Comparison of ENCODE assay signal across 22 cellular contexts in the genomic region with DNA sequence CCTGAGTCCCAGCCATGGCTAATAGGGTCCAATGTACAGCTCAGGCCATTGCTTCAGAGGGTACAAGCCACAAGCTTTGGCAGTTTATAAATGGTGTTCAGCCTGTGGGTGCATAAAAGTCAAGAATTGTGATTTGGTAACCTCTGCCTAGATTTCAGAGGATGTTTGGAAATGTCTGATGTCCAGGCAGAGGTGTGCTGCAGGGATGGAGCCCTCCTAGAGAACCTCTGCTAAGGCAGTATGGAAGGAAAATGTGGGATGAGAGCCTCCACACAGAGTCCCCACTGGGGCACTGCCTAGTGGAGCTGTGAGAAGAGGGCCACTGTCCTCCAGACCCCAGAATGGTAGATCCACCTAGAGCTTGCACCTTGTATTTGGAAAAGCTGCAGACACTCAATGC.
DNase-seq lines count a peak whose midpoint lies in the region; ATAC-seq and TF ChIP-seq lines count a peak whose summit lies in the region.
"Had no signal": no experiment of that assay in that cellular context is flagged by ENCODE, and none has a peak within 500 bp of the region (broad histone marks: within the 10 kb centered on the region; RNA-seq: fewer than 3 reads in every experiment).

No MANE protein-coding gene starts in this region.

- H3K36me3 Mint-ChIP-seq in WTC11 = peaks cover 26% of the 10 kb centered on the region
- no peaks in the 10 kb centered on the region for H3K36me3 Mint-ChIP-seq in endodermal cell (ENCODE audit: low read depth)
- H3K36me3 Mint-ChIP-seq: CD14-positive monocyte; CD4-positive, alpha-beta memory T cell; CD4-positive, CD25-positive, alpha-beta regulatory T cell; CD8-positive, alpha-beta memory T cell had no signal

- POLR2A ChIA-PET in WTC11 (lab: Charles Lee) = no interaction called here

- H3K4me3 Mint-ChIP-seq in WTC11 = no peak overlapping the region
- no peak overlapping the region for H3K4me3 Mint-ChIP-seq in endodermal cell
- H3K4me3 Mint-ChIP-seq: CD14-positive monocyte; CD4-positive, alpha-beta memory T cell; CD4-positive, CD25-positive, alpha-beta regulatory T cell; CD8-positive, alpha-beta memory T cell had no signal

- H3K4me1 ChIP-seq in endodermal cell (ENCODE audit: control insufficient read depth, insufficient read depth, low read length) (no peaks in the 10 kb centered on the region), upper lobe of right lung (no peaks in the 10 kb centered on the region)
- H3K4me1 ChIP-seq: BE2C, BLaER1 had no signal

- ATAC-seq in WTC11 (no peak), upper lobe of right lung (no peak)

- CTCF ChIA-PET in WTC11 (lab: Charles Lee) = no interaction called here

- H3K9me3 Mint-ChIP-seq in WTC11 (peaks cover 42% of the 10 kb centered on the region), endodermal cell (peaks cover 37% of the 10 kb centered on the region)

- H3K9ac ChIP-seq in endodermal cell (ENCODE audit: extremely low read depth, low read length, poor library complexity, severe bottlenecking) = no peak overlapping the region
- H3K9ac ChIP-seq: BLaER1 had no signal

- H3K27ac Mint-ChIP-seq in WTC11 (no peak overlapping the region), endodermal cell (no peak overlapping the region)
- H3K27ac Mint-ChIP-seq: CD14-positive monocyte; CD4-positive, alpha-beta memory T cell; CD4-positive, CD25-positive, alpha-beta regulatory T cell; CD8-positive, alpha-beta memory T cell had no signal

- TF ChIP-seq CTCF in WTC11 (IDR thresholded peaks at IDR 0.05) (no peak), endodermal cell (conservative IDR thresholded peaks at IDR 0.05) (no peak), upper lobe of right lung (IDR thresholded peaks at IDR 0.05) (no peak)

- DNase-seq in WTC11 (ENCODE audit: low spot score) (no peak), endodermal cell (no peak), mesenteric fat pad (ENCODE audit: low spot score) (no peak), upper lobe of right lung (no peak)
- no peak for DNase-seq in stimulated activated naive CD4-positive, alpha-beta T cell treated with Interleukin-2 at 50 U/mL for 16 hours (lab: John Stamatoyannopoulos, UW)
- DNase-seq: 8988T; ACHN; BE2C; C1 segment of cervical spinal cord; CD4-positive, alpha-beta memory T cell; CD4-positive, CD25-positive, alpha-beta regulatory T cell; CD8-positive, alpha-beta memory T cell; COR-L47; DMS 273 treated with DMSO at 0.1 percent for 48 hours; DMS153; DMS53; DMS79; DND-41; EL; GDM1 had no signal

- H3K4me1 Mint-ChIP-seq in WTC11 = no peaks in the 10 kb centered on the region
- no peaks in the 10 kb centered on the region for H3K4me1 Mint-ChIP-seq in endodermal cell
- H3K4me1 Mint-ChIP-seq: CD14-positive monocyte; CD4-positive, alpha-beta memory T cell; CD4-positive, CD25-positive, alpha-beta regulatory T cell; CD8-positive, alpha-beta memory T cell had no signal

- intact Hi-C loops in upper lobe of right lung (cut with DNase I) = no loop called here

- H3K27me3 Mint-ChIP-seq in WTC11 (ENCODE audit: low read depth) (no peaks in the 10 kb centered on the region), endodermal cell (ENCODE audit: insufficient read depth) (no peaks in the 10 kb centered on the region)
- H3K27me3 Mint-ChIP-seq: CD4-positive, alpha-beta memory T cell; CD4-positive, CD25-positive, alpha-beta regulatory T cell; CD8-positive, alpha-beta memory T cell had no signal

- H3K27ac ChIP-seq in endodermal cell (ENCODE audit: low read depth, low read length) (no peak overlapping the region), upper lobe of right lung (no peak overlapping the region)
- H3K27ac ChIP-seq: BLaER1 had no signal

- H3K9me3 ChIP-seq in endodermal cell (ENCODE audit: control insufficient read depth, low read length) (peaks cover 32% of the 10 kb centered on the region), upper lobe of right lung (no peaks in the 10 kb centered on the region)

- H3K36me3 ChIP-seq in endodermal cell (ENCODE audit: control insufficient read depth, insufficient read depth, low read length) (no peaks in the 10 kb centered on the region), upper lobe of right lung (no peaks in the 10 kb centered on the region)
- H3K36me3 ChIP-seq: BE2C, BLaER1 had no signal

- no peaks in the 10 kb centered on the region for H3K27me3 ChIP-seq in endodermal cell (ENCODE audit: control insufficient read depth, insufficient read depth, low read length, poor library complexity, severe bottlenecking)
- H3K27me3 ChIP-seq in upper lobe of right lung = no peaks in the 10 kb centered on the region
- H3K27me3 ChIP-seq: BE2C, BLaER1 had no signal

- peak overlapping the region; percentile 58 for H3K4me3 ChIP-seq in endodermal cell (ENCODE audit: low read length)
- H3K4me3 ChIP-seq in upper lobe of right lung = no peak overlapping the region
- H3K4me3 ChIP-seq: BLaER1 had no signal

TF ChIP-seq in WTC11, 78 proteins besides CTCF, POLR2A, EP300 and RAD21:
- TF ChIP-seq FOXJ3 (CRISPR knock-in tag; IDR thresholded peaks at IDR 0.05; ENCODE audit: borderline replicate concordance) (no peak), ZNF317 (CRISPR knock-in tag; IDR thresholded peaks at IDR 0.05; ENCODE audit: borderline replicate concordance, low read depth) (peak; percentile 42; the same call in 1 of the 2 replicates)
TF ChIP-seq in WTC11: peak in this region for 1.
